Comparison of ENCODE assay signal across 1 cellular context in genomic region chr18:60062396-60062795, GRCh38.
TF ChIP-seq lines count a peak whose summit lies in the region.

No MANE protein-coding gene starts in this region.

TF ChIP-seq in IMR-90, 13 proteins besides CTCF, POLR2A, EP300 and RAD21:
- no peak for TF ChIP-seq USF2 (IDR thresholded peaks at IDR 0.05; ENCODE audit: low read depth, low read length)
- TF ChIP-seq FOS (IDR thresholded peaks at IDR 0.05; ENCODE audit: low read depth, low read length): no peak
- TF ChIP-seq RFX5 (IDR thresholded peaks at IDR 0.05; ENCODE audit: low read depth, low read length): no peak
- no peak for TF ChIP-seq ELK1 (IDR thresholded peaks at IDR 0.05; ENCODE audit: borderline replicate concordance, low read depth, low read length)
- TF ChIP-seq RCOR1 (IDR thresholded peaks at IDR 0.05; ENCODE audit: insufficient replicate concordance, low read length): no peak
- TF ChIP-seq NFE2L2 (IDR thresholded peaks at IDR 0.05; ENCODE audit: low read depth, low read length): no peak
